Comparison of ENCODE assay signal across 34 cellular contexts in genomic region chr10:54815583-54815982, GRCh38. TPM values are rescaled to one million over a fixed set of nuclear protein-coding genes. Genes with fewer than 3 reads are reported as not detected.
"Had no signal": no experiment of that assay in that cellular context is flagged by ENCODE, and none has a peak within 500 bp of the region (broad histone marks: within the 10 kb centered on the region; RNA-seq: fewer than 3 reads in every experiment).

No MANE protein-coding gene starts in this region.

- H3K27ac ChIP-seq: ascending aorta, cardiac muscle cell, VCaP had no signal

- FAIRE-seq: TTC549 had no signal

- H3K9me3 ChIP-seq: ascending aorta had no signal

- H3K36me3 ChIP-seq: ascending aorta, cardiac muscle cell had no signal

- ATAC-seq: activated CD8-positive, alpha-beta T cell treated with anti-CD3 and anti-CD28 coated beads for 36 hours; activated naive CD8-positive, alpha-beta T cell treated with anti-CD3 and anti-CD28 coated beads, Interleukin-2, amount 50 U/mL, for 24 hours; activated T-cell treated with anti-CD3 and anti-CD28 coated beads, Interleukin-2, amount 50 U/mL, for 4 hours; activated T-cell treated with anti-CD3 and anti-CD28 coated beads, Interleukin-2, amount 50 U/mL, for 72 hours; activated T-helper 17 cell treated with anti-CD3 and anti-CD28 coated beads, Interleukin-2, amount 50 U/mL, for 72 hours had no signal

- H3K27me3 ChIP-seq: ascending aorta, cardiac muscle cell had no signal

- DNase-seq: activated B cell treated with CpG ODN at 0.5 μM for 24 hours; activated CD4-positive, alpha-beta memory T cell treated with anti-CD3 and anti-CD28 coated beads for 36 hours; activated CD4-positive, alpha-beta T cell treated with anti-CD3 and anti-CD28 coated beads for 4 hours; activated CD4-positive, alpha-beta T cell treated with anti-CD3 and anti-CD28 coated beads, Interleukin-2, amount 10 ng/mL, durations not matched to agents 24 days and 14 days; activated CD4-positive, alpha-beta T cell treated with anti-CD3 and anti-CD28 coated beads, Interleukin-2, amount 50 U/mL, for 1 hour; activated CD4-positive, alpha-beta T cell treated with anti-CD3 and anti-CD28 coated beads, Interleukin-2, amount 50 U/mL, for 4 hours; activated CD4-positive, CD25-positive, alpha-beta regulatory T cell treated with anti-CD3 and anti-CD28 coated beads, Interleukin-2, amount 50 U/mL, for 72 hours; activated CD8-positive, alpha-beta memory T cell treated with anti-CD3 and anti-CD28 coated beads, Interleukin-2, amount 50 U/mL, for 4 hours; activated CD8-positive, alpha-beta T cell treated with anti-CD3 and anti-CD28 coated beads for 36 hours; activated effector memory CD4-positive, alpha-beta T cell treated with anti-CD3 and anti-CD28 coated beads, Interleukin-2, amount 50 U/mL, for 16 hours; activated gamma-delta T cell treated with Interleukin-2 at 50 U/mL for 16 hours; activated naive CD4-positive, alpha-beta T cell; activated naive CD4-positive, alpha-beta T cell treated with anti-CD3 and anti-CD28 coated beads for 36 hours; activated naive CD4-positive, alpha-beta T cell treated with anti-CD3 and anti-CD28 coated beads, Interleukin-2, amount 50 U/mL, for 16 hours; activated naive CD8-positive, alpha-beta T cell treated with anti-CD3 and anti-CD28 coated beads, Interleukin-2, amount 10 ng/mL, durations not matched to agents 7 days and 5 days; activated naive CD8-positive, alpha-beta T cell treated with anti-CD3 and anti-CD28 coated beads, Interleukin-2, amount 50 U/mL, for 24 hours; activated T-cell treated with anti-CD3 and anti-CD28 coated beads for 4 hours; activated T-cell treated with anti-CD3 and anti-CD28 coated beads, Interleukin-2, amount 50 U/mL, for 1 hour; activated T-cell treated with anti-CD3 and anti-CD28 coated beads, Interleukin-2, amount 50 U/mL, for 4 hours; activated T-cell treated with anti-CD3 and anti-CD28 coated beads, Interleukin-2, amount 50 U/mL, for 72 hours; amygdala; anterior cingulate cortex; caudate nucleus; cerebellar nuclear complex; T-helper 1 cell; T-helper 2 cell; T-helper 9 cell had no signal

- H3K4me1 ChIP-seq: ascending aorta had no signal

- H3K4me3 ChIP-seq: ascending aorta, cardiac muscle cell had no signal

RNA-seq across cellular contexts. Expression of gene PCDH15, which starts 14.6 kb away (rescaled TPM):
- total RNA-seq: activated B cell treated with CpG ODN at 0.5 μM for 24 hours; activated CD4-positive, alpha-beta memory T cell treated with anti-CD3 and anti-CD28 coated beads for 36 hours; activated CD4-positive, alpha-beta T cell treated with anti-CD3 and anti-CD28 coated beads, Interleukin-2, amount 10 ng/mL, durations not matched to agents 24 days and 14 days; activated CD8-positive, alpha-beta memory T cell treated with anti-CD3 and anti-CD28 coated beads for 36 hours; activated CD8-positive, alpha-beta T cell treated with anti-CD3 and anti-CD28 coated beads for 36 hours; activated naive CD4-positive, alpha-beta T cell treated with anti-CD3 and anti-CD28 coated beads for 36 hours; activated naive CD8-positive, alpha-beta T cell treated with anti-CD3 and anti-CD28 coated beads, Interleukin-2, amount 10 ng/mL, durations not matched to agents 7 days and 5 days; activated T-cell treated with anti-CD3 and anti-CD28 coated beads, Interleukin-2, amount 50 U/mL, for 4 hours; activated T-cell treated with anti-CD3 and anti-CD28 coated beads, Interleukin-2, amount 50 U/mL, for 72 hours; activated T-helper 1 cell treated with anti-CD3 and anti-CD28 coated beads, Interleukin-12 subunit alpha, Interleukin-12 subunit beta, Interleukin-2, Interleukin-4 antibody, amounts not matched to agents 30 ng/mL and 10 ng/mL and 1 ng/mL, durations not matched to agents 14 hours and 24 hours and 36 hours; activated T-helper 17 cell treated with anti-CD3 and anti-CD28 coated beads, Interleukin-2, amount 50 U/mL, for 72 hours; ascending aorta had no signal
